Comparison of ENCODE assay signal across 9 cellular contexts in genomic region chr9:132725306-132725705, GRCh38.
"Had no signal": no experiment of that assay in that cellular context is flagged by ENCODE, and none has a peak within 500 bp of the region (broad histone marks: within the 10 kb centered on the region; RNA-seq: fewer than 3 reads in every experiment).

No MANE protein-coding gene starts in this region.

- H3K36me3 Mint-ChIP-seq: IgD-negative memory B cell had no signal

- DNase-seq: GM23248, GOT3, H7, HFFc6 had no signal

- H3K4me3 Mint-ChIP-seq: HFFc6 had no signal

- H3K27ac Mint-ChIP-seq: HFFc6, IgD-negative memory B cell had no signal

- ATAC-seq: HCT116, HepG2 had no signal

- H3K9me3 ChIP-seq: HAP-1 had no signal

- H3K4me3 ChIP-seq: GM23248, HAP-1 had no signal

- H3K9me3 Mint-ChIP-seq: HFFc6, IgD-negative memory B cell had no signal

- H3K27ac ChIP-seq: GM23248, HL-60 had no signal

- FAIRE-seq: HepG2 had no signal

- H3K4me1 Mint-ChIP-seq: IgD-negative memory B cell had no signal

- H3K9ac ChIP-seq: GM23248 had no signal

- H3K36me3 ChIP-seq: HAP-1 had no signal

- H3K4me1 ChIP-seq: HAP-1 had no signal
